Comparison of ENCODE assay signal across 1 cellular context in genomic region chr7:5234852-5235831, GRCh38.
TF ChIP-seq lines count a peak whose summit lies in the region.

No MANE protein-coding gene starts in this region.

TF ChIP-seq in GM12878, 131 proteins besides CTCF, POLR2A, EP300 and RAD21 (continued from another document and continues in another):
- TF ChIP-seq, protein P1, sequence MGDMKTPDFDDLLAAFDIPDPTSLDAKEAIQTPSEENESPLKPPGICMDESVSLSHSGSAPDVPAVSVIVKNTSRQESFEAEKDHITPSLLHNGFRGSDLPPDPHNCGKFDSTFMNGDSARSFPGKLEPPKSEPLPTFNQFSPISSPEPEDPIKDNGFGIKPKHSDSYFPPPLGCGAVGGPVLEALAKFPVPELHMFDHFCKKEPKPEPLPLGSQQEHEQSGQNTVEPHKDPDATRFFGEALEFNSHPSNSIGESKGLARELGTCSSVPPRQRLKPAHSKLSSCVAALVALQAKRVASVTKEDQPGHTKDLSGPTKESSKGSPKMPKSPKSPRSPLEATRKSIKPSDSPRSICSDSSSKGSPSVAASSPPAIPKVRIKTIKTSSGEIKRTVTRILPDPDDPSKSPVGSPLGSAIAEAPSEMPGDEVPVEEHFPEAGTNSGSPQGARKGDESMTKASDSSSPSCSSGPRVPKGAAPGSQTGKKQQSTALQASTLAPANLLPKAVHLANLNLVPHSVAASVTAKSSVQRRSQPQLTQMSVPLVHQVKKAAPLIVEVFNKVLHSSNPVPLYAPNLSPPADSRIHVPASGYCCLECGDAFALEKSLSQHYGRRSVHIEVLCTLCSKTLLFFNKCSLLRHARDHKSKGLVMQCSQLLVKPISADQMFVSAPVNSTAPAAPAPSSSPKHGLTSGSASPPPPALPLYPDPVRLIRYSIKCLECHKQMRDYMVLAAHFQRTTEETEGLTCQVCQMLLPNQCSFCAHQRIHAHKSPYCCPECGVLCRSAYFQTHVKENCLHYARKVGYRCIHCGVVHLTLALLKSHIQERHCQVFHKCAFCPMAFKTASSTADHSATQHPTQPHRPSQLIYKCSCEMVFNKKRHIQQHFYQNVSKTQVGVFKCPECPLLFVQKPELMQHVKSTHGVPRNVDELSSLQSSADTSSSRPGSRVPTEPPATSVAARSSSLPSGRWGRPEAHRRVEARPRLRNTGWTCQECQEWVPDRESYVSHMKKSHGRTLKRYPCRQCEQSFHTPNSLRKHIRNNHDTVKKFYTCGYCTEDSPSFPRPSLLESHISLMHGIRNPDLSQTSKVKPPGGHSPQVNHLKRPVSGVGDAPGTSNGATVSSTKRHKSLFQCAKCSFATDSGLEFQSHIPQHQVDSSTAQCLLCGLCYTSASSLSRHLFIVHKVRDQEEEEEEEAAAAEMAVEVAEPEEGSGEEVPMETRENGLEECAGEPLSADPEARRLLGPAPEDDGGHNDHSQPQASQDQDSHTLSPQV (IDR thresholded peaks at IDR 0.05), result no peak
- TF ChIP-seq NRF1 (conservative IDR thresholded peaks at IDR 0.05; ENCODE audit: low read depth, low read length), result no peak
- no peak for TF ChIP-seq TCF7 (IDR thresholded peaks at IDR 0.05; ENCODE audit: borderline replicate concordance)
- TF ChIP-seq SREBF2 (IDR thresholded peaks at IDR 0.05; ENCODE audit: low read length), result no peak
- TF ChIP-seq BHLHE40 (IDR thresholded peaks at IDR 0.05; ENCODE audit: borderline replicate concordance in 1 of 2, low read depth in 2 of 2, low read length in 1 of 2), result peak; percentile 71 to 80; a peak in 3 of 4 replicates
- TF ChIP-seq, protein P2, sequence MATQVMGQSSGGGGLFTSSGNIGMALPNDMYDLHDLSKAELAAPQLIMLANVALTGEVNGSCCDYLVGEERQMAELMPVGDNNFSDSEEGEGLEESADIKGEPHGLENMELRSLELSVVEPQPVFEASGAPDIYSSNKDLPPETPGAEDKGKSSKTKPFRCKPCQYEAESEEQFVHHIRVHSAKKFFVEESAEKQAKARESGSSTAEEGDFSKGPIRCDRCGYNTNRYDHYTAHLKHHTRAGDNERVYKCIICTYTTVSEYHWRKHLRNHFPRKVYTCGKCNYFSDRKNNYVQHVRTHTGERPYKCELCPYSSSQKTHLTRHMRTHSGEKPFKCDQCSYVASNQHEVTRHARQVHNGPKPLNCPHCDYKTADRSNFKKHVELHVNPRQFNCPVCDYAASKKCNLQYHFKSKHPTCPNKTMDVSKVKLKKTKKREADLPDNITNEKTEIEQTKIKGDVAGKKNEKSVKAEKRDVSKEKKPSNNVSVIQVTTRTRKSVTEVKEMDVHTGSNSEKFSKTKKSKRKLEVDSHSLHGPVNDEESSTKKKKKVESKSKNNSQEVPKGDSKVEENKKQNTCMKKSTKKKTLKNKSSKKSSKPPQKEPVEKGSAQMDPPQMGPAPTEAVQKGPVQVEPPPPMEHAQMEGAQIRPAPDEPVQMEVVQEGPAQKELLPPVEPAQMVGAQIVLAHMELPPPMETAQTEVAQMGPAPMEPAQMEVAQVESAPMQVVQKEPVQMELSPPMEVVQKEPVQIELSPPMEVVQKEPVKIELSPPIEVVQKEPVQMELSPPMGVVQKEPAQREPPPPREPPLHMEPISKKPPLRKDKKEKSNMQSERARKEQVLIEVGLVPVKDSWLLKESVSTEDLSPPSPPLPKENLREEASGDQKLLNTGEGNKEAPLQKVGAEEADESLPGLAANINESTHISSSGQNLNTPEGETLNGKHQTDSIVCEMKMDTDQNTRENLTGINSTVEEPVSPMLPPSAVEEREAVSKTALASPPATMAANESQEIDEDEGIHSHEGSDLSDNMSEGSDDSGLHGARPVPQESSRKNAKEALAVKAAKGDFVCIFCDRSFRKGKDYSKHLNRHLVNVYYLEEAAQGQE (IDR thresholded peaks at IDR 0.05; ENCODE audit: low read depth, low read length), result no peak
- no peak for TF ChIP-seq TCF12 (IDR thresholded peaks at IDR 0.05; ENCODE audit: low read depth, low read length)
- peak; percentile 98 for TF ChIP-seq CHD4 (IDR thresholded peaks at IDR 0.05)
- 0 out of 2 replicates have a peak, but pooled peaks have one; percentile 20 for TF ChIP-seq ZNF24 (IDR thresholded peaks at IDR 0.05)
- no peak for TF ChIP-seq TBL1XR1 (IDR thresholded peaks at IDR 0.05; ENCODE audit: low read depth, low read length)
- TF ChIP-seq, protein P3, sequence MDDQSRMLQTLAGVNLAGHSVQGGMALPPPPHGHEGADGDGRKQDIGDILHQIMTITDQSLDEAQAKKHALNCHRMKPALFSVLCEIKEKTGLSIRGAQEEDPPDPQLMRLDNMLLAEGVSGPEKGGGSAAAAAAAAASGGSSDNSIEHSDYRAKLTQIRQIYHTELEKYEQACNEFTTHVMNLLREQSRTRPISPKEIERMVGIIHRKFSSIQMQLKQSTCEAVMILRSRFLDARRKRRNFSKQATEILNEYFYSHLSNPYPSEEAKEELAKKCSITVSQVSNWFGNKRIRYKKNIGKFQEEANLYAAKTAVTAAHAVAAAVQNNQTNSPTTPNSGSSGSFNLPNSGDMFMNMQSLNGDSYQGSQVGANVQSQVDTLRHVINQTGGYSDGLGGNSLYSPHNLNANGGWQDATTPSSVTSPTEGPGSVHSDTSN (IDR thresholded peaks at IDR 0.05; ENCODE audit: insufficient replicate concordance, low read depth, low read length), result no peak
- TF ChIP-seq, protein P4, sequence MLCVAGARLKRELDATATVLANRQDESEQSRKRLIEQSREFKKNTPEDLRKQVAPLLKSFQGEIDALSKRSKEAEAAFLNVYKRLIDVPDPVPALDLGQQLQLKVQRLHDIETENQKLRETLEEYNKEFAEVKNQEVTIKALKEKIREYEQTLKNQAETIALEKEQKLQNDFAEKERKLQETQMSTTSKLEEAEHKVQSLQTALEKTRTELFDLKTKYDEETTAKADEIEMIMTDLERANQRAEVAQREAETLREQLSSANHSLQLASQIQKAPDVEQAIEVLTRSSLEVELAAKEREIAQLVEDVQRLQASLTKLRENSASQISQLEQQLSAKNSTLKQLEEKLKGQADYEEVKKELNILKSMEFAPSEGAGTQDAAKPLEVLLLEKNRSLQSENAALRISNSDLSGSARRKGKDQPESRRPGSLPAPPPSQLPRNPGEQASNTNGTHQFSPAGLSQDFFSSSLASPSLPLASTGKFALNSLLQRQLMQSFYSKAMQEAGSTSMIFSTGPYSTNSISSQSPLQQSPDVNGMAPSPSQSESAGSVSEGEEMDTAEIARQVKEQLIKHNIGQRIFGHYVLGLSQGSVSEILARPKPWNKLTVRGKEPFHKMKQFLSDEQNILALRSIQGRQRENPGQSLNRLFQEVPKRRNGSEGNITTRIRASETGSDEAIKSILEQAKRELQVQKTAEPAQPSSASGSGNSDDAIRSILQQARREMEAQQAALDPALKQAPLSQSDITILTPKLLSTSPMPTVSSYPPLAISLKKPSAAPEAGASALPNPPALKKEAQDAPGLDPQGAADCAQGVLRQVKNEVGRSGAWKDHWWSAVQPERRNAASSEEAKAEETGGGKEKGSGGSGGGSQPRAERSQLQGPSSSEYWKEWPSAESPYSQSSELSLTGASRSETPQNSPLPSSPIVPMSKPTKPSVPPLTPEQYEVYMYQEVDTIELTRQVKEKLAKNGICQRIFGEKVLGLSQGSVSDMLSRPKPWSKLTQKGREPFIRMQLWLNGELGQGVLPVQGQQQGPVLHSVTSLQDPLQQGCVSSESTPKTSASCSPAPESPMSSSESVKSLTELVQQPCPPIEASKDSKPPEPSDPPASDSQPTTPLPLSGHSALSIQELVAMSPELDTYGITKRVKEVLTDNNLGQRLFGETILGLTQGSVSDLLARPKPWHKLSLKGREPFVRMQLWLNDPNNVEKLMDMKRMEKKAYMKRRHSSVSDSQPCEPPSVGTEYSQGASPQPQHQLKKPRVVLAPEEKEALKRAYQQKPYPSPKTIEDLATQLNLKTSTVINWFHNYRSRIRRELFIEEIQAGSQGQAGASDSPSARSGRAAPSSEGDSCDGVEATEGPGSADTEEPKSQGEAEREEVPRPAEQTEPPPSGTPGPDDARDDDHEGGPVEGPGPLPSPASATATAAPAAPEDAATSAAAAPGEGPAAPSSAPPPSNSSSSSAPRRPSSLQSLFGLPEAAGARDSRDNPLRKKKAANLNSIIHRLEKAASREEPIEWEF (IDR thresholded peaks at IDR 0.05; ENCODE audit: insufficient replicate concordance, low read depth, low read length), result no peak
- TF ChIP-seq HDAC2 (IDR thresholded peaks at IDR 0.05), result peak; percentile 61; the same call in 1 of the 2 replicates
- no peak for TF ChIP-seq CBX3 (IDR thresholded peaks at IDR 0.05; ENCODE audit: borderline replicate concordance, low read depth)
- TF ChIP-seq RCOR1 (conservative IDR thresholded peaks at IDR 0.05; ENCODE audit: low read depth, low read length), result no peak
- TF ChIP-seq NR2F1 (conservative IDR thresholded peaks at IDR 0.05), result peak; percentile 82
- TF ChIP-seq CREM (IDR thresholded peaks at IDR 0.05; ENCODE audit: low read depth), result peak; percentile 4; the same call in 1 of the 2 replicates
- no peak for TF ChIP-seq PRDM15 (CRISPR knock-in tag; IDR thresholded peaks at IDR 0.05)
- TF ChIP-seq BMI1 (IDR thresholded peaks at IDR 0.05; ENCODE audit: borderline replicate concordance), result no peak
- TF ChIP-seq, protein P5, sequence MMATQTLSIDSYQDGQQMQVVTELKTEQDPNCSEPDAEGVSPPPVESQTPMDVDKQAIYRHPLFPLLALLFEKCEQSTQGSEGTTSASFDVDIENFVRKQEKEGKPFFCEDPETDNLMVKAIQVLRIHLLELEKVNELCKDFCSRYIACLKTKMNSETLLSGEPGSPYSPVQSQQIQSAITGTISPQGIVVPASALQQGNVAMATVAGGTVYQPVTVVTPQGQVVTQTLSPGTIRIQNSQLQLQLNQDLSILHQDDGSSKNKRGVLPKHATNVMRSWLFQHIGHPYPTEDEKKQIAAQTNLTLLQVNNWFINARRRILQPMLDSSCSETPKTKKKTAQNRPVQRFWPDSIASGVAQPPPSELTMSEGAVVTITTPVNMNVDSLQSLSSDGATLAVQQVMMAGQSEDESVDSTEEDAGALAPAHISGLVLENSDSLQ (IDR thresholded peaks at IDR 0.05), result 0 out of 2 replicates have a peak, but pooled peaks have one; percentile 4
- no peak for TF ChIP-seq RB1 (IDR thresholded peaks at IDR 0.05; ENCODE audit: borderline replicate concordance)
- TF ChIP-seq, protein P6, sequence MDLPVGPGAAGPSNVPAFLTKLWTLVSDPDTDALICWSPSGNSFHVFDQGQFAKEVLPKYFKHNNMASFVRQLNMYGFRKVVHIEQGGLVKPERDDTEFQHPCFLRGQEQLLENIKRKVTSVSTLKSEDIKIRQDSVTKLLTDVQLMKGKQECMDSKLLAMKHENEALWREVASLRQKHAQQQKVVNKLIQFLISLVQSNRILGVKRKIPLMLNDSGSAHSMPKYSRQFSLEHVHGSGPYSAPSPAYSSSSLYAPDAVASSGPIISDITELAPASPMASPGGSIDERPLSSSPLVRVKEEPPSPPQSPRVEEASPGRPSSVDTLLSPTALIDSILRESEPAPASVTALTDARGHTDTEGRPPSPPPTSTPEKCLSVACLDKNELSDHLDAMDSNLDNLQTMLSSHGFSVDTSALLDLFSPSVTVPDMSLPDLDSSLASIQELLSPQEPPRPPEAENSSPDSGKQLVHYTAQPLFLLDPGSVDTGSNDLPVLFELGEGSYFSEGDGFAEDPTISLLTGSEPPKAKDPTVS (IDR thresholded peaks at IDR 0.05; ENCODE audit: low read depth, low read length), result no peak
- no peak; the same call in 1 of the 2 replicates for TF ChIP-seq EED (IDR thresholded peaks at IDR 0.05; ENCODE audit: low read depth)
- TF ChIP-seq STAT3 (IDR thresholded peaks at IDR 0.05; ENCODE audit: low read depth, low read length), result no peak
- TF ChIP-seq FOXM1 (IDR thresholded peaks at IDR 0.05; ENCODE audit: low read depth, low read length), result no peak; the same call in 1 of the 2 replicates
- TF ChIP-seq MYB (IDR thresholded peaks at IDR 0.05; ENCODE audit: borderline replicate concordance, low read depth, low read length), result no peak
- no peak for TF ChIP-seq EGR1 (IDR thresholded peaks at IDR 0.05; ENCODE audit: borderline replicate concordance in 1 of 2, low read depth in 2 of 2, low read length in 2 of 2)
- TF ChIP-seq ZBTB33 (IDR thresholded peaks at IDR 0.05), result no peak
- no peak for TF ChIP-seq KAT2A (conservative IDR thresholded peaks at IDR 0.05; ENCODE audit: control insufficient read depth, low read depth, low read length)
- peak; percentile 41; the same call in 1 of the 2 replicates for TF ChIP-seq MTA2 (IDR thresholded peaks at IDR 0.05; ENCODE audit: low read depth)
- TF ChIP-seq MEF2B (IDR thresholded peaks at IDR 0.05; ENCODE audit: partially characterized antibody, poor library complexity, severe bottlenecking), result no peak
- TF ChIP-seq JUNB (IDR thresholded peaks at IDR 0.05), result 0 out of 2 replicates have a peak, but pooled peaks have one; percentile 22
- no peak for TF ChIP-seq NFYA (IDR thresholded peaks at IDR 0.05; ENCODE audit: borderline replicate concordance, low read depth, low read length)
- no peak for TF ChIP-seq YBX1 (IDR thresholded peaks at IDR 0.05)
- no peak for TF ChIP-seq ZNF207 (IDR thresholded peaks at IDR 0.05; ENCODE audit: borderline replicate concordance)
- peak; percentile 40; the same call in 1 of the 2 replicates for TF ChIP-seq POLR2AphosphoS5 (IDR thresholded peaks at IDR 0.05; ENCODE audit: low read length)
